ENCODE assay signal across 7 cellular contexts in the genomic region with DNA sequence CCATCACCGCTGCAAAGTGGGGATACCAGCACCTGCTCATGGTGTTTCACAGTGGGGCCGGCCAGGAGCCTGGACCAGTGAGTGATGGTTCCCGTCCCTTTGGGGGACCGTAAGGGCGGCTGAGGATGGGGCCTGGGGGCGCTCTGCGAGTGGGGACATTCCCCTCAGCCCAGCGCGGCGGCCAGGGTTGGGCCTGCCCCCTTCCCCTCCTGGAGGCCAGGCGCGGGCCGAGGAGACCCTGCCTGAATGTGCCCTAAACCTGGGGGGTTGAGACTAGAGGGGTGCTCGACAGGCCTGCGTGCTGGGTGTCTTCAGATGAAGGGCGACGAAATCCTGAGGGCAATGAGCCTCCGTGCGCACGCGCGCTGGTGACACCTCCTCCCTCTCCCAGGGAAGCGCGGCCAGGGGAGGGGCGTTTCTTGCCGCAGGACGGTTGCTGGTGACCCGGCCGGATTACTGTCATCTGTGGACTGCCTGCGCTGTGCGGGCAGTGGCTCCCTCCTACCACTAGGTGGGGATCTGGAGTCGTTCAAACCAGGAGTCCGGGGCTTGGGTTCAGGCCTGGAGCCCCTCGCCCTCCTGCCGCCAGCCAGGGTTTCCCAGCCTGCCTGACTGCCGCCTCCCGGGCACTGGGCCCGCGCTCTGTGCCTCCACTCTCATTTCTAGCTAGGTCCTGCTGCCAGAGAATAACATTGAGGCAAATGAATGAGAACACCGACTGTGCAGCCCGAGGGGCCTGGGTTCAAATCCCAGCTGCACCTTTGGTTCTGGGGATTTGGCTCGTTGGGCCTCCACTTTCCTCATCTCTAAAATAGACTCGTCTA. TPM values are rescaled to one million over a fixed set of nuclear protein-coding genes. Genes with fewer than 3 reads are reported as not detected.
DNase-seq lines count a peak whose midpoint lies in the region; ATAC-seq and TF ChIP-seq lines count a peak whose summit lies in the region.

No MANE protein-coding gene starts in this region.

- ATAC-seq in gastroesophageal sphincter = peak; percentile 82

- DNase-seq in KG1 (lab: John Stamatoyannopoulos, UW) (peak; percentile 10), neural crest cell (ENCODE audit: low read depth, low spot score) (peak; percentile 99), ureter (ENCODE audit: low spot score) (peak; percentile 91)
- peak; percentile 84 for DNase-seq in activated effector memory CD4-positive, alpha-beta T cell treated with anti-CD3 and anti-CD28 coated beads, Interleukin-2, amount 50 U/mL, for 16 hours

- peak overlapping the region in 1 of 2 donors; percentile 35 for H3K4me3 ChIP-seq in gastroesophageal sphincter

- H3K9me3 Mint-ChIP-seq in neural crest cell = no peaks in the 10 kb centered on the region

- no peaks in the 10 kb centered on the region for H3K9me3 ChIP-seq in gastroesophageal sphincter

- H3K4me3 Mint-ChIP-seq in neural crest cell = peak overlapping the region; percentile 81

- TF ChIP-seq CTCF in GM12873 (IDR thresholded peaks at IDR 0.05; ENCODE audit: insufficient read depth, low read depth, low read length, missing control alignments) = peak; percentile 89
- peak; percentile 85 to 98 (median 90) for TF ChIP-seq CTCF in gastroesophageal sphincter (IDR thresholded peaks at IDR 0.05)
- TF ChIP-seq CTCF in neural crest cell (conservative IDR thresholded peaks at IDR 0.05) = peak; percentile 96

- no peaks in the 10 kb centered on the region for H3K36me3 Mint-ChIP-seq in neural crest cell (ENCODE audit: low read depth)

- no peak overlapping the region for H3K27ac Mint-ChIP-seq in neural crest cell (ENCODE audit: unreplicated experiment)

- peak overlapping the region; percentile 4 to 83 (median 78) for H3K27ac ChIP-seq in gastroesophageal sphincter

- peaks cover 18% of the 10 kb centered on the region for H3K4me1 Mint-ChIP-seq in neural crest cell

- no peak for TF ChIP-seq POLR2A in gastroesophageal sphincter (IDR thresholded peaks at IDR 0.05)

- H3K36me3 ChIP-seq in gastroesophageal sphincter = no peaks in the 10 kb centered on the region

- 73% methylated on average over 7 of the region's 43 CpGs; no CpG with 5 or more reads in 1 of the 2 donors for WGBS in gastroesophageal sphincter (ENCODE audit: low coverage in 1 of 2), 2 donors

- TF ChIP-seq EP300 in gastroesophageal sphincter (IDR thresholded peaks at IDR 0.05) = no peak

- peaks cover 7% of the 10 kb centered on the region for H3K27me3 ChIP-seq in gastroesophageal sphincter

- H3K27me3 Mint-ChIP-seq in neural crest cell (ENCODE audit: low read depth) = peaks cover 26% of the 10 kb centered on the region

- peaks cover 0 to 47% (median 20%) of the 10 kb centered on the region in 3 donors for H3K4me1 ChIP-seq in gastroesophageal sphincter

TF ChIP-seq in PFSK-1, 5 proteins besides CTCF, POLR2A, EP300 and RAD21:
- TF ChIP-seq FOXP2 (optimal IDR thresholded peaks at IDR 0.05; ENCODE audit: borderline replicate concordance, extremely low read depth, extremely low read length, insufficient read depth) = peak; percentile 73
- TF ChIP-seq, protein P1, sequence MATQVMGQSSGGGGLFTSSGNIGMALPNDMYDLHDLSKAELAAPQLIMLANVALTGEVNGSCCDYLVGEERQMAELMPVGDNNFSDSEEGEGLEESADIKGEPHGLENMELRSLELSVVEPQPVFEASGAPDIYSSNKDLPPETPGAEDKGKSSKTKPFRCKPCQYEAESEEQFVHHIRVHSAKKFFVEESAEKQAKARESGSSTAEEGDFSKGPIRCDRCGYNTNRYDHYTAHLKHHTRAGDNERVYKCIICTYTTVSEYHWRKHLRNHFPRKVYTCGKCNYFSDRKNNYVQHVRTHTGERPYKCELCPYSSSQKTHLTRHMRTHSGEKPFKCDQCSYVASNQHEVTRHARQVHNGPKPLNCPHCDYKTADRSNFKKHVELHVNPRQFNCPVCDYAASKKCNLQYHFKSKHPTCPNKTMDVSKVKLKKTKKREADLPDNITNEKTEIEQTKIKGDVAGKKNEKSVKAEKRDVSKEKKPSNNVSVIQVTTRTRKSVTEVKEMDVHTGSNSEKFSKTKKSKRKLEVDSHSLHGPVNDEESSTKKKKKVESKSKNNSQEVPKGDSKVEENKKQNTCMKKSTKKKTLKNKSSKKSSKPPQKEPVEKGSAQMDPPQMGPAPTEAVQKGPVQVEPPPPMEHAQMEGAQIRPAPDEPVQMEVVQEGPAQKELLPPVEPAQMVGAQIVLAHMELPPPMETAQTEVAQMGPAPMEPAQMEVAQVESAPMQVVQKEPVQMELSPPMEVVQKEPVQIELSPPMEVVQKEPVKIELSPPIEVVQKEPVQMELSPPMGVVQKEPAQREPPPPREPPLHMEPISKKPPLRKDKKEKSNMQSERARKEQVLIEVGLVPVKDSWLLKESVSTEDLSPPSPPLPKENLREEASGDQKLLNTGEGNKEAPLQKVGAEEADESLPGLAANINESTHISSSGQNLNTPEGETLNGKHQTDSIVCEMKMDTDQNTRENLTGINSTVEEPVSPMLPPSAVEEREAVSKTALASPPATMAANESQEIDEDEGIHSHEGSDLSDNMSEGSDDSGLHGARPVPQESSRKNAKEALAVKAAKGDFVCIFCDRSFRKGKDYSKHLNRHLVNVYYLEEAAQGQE (IDR thresholded peaks at IDR 0.05; ENCODE audit: insufficient read depth in 1 of 2, low read depth in 2 of 2, low read length in 2 of 2) = no peak

RNA-seq across cellular contexts. Expression of a gene that starts 17.1 kb away (rescaled TPM):
- polyA plus RNA-seq in PFSK-1 (2012; ENCODE audit: insufficient read length, low read depth) = 9.0 TPM
- total RNA-seq in gastroesophageal sphincter = 10 to 100 TPM; 19.0 to 33.6 (median 22.8) TPM
- 16.1 and 18.7 TPM in 2 replicates for total RNA-seq in neural crest cell
- 266 TPM for total RNA-seq in ureter

RNA-seq across cellular contexts. Expression of a gene that starts 35.5 kb away (rescaled TPM):
- not detected for polyA plus RNA-seq in PFSK-1 (2012; ENCODE audit: insufficient read length, low read depth)
- total RNA-seq in gastroesophageal sphincter = under 1 TPM in 1 of 4 donors, not detected in 3; 0.27 TPM
- not detected in 2 replicates for total RNA-seq in neural crest cell
- not detected for total RNA-seq in ureter

Comparison
In these comparisons a context has a peak if more than half of its experiments do, and no peak if none do; other contexts are left out.
1. DNase-seq: peak in every context shown above with its lines; median percentile 99 in neural crest cell; 91 in ureter; 84 in activated effector memory CD4-positive, alpha-beta T cell treated with anti-CD3 and anti-CD28 coated beads, Interleukin-2, amount 50 U/mL, for 16 hours; 10 in KG1.